Comparison of ENCODE assay signal across 1 cellular context in genomic region chr16:15601212-15601879, GRCh38.
TF ChIP-seq lines count a peak whose summit lies in the region.

No MANE protein-coding gene starts in this region.

TF ChIP-seq in H1, 55 proteins besides CTCF, POLR2A, EP300 and RAD21:
- no peak for TF ChIP-seq TEAD4 (IDR thresholded peaks at IDR 0.05; ENCODE audit: low read depth, low read length)
- TF ChIP-seq SIN3A (conservative IDR thresholded peaks at IDR 0.05 in 1 of 2, IDR thresholded peaks at IDR 0.05 in 1 of 2; ENCODE audit: low read depth in 1 of 2, low read length in 2 of 2), result peak; percentile 93 to 95
- no peak for TF ChIP-seq NRF1 (IDR thresholded peaks at IDR 0.05; ENCODE audit: low read depth, low read length)
- no peak for TF ChIP-seq KDM4A (IDR thresholded peaks at IDR 0.05; ENCODE audit: low read depth, low read length, severe bottlenecking)
- TF ChIP-seq TCF12 (IDR thresholded peaks at IDR 0.05; ENCODE audit: low read depth, low read length), result no peak
- no peak for TF ChIP-seq CHD7 (IDR thresholded peaks at IDR 0.05; ENCODE audit: insufficient replicate concordance, low read length)
- TF ChIP-seq MAX (IDR thresholded peaks at IDR 0.05), result peak; percentile 21; the same call in 1 of the 2 replicates
- TF ChIP-seq YY1 (IDR thresholded peaks at IDR 0.05; ENCODE audit: low read depth, low read length), result 0 out of 2 replicates have a peak, but pooled peaks have one; percentile 34
- TF ChIP-seq HDAC2 (IDR thresholded peaks at IDR 0.05; ENCODE audit: borderline replicate concordance in 1 of 2, low read depth in 2 of 2, low read length in 2 of 2), result peak in 1 of 2 experiments; percentile 32; a peak in 1 of 4 replicates
